In the genomic region with DNA sequence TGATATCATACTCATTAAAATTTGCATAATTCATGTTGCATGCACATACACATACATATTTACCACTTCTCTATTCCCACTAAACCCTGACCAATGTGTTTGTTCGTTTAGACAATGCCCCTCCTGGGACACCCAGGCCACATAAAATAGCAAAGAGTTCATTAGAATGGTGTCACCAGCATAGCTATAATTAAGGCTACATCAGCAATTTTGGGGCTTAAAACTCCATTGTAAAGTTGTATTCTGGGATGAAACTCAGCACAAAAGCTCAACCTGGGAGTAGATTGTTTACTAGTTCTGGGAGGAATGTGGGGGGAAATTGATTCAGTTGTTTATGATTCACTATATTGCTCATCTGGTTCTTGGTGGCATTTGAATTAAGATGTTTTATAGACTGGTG, we compare ENCODE assay signal across 39 cellular contexts.
"Had no signal": no experiment of that assay in that cellular context is flagged by ENCODE, and none has a peak within 500 bp of the region (broad histone marks: within the 10 kb centered on the region; RNA-seq: fewer than 3 reads in every experiment).

No MANE protein-coding gene starts in this region.

- H3K27ac Mint-ChIP-seq: activated naive CD4-positive, alpha-beta T cell treated with anti-CD3 and anti-CD28 coated beads for 36 hours; activated naive CD4-positive, alpha-beta T cell treated with anti-CD3 and anti-CD28 coated beads, Interleukin-2, amount 10 ng/mL, durations not matched to agents 7 days and 5 days; activated naive CD4-positive, alpha-beta T cell treated with anti-CD3 and anti-CD28 coated beads, Interleukin-2, amount 50 U/mL, for 24 hours; activated naive CD4-positive, alpha-beta T cell treated with anti-CD3 and anti-CD28 coated beads, Interleukin-2, amount 50 U/mL, for 72 hours; activated naive CD8-positive, alpha-beta T cell; activated naive CD8-positive, alpha-beta T cell treated with anti-CD3 and anti-CD28 coated beads for 36 hours; activated naive CD8-positive, alpha-beta T cell treated with anti-CD3 and anti-CD28 coated beads, Interleukin-2, amount 10 ng/mL, durations not matched to agents 7 days and 5 days; activated naive CD8-positive, alpha-beta T cell treated with anti-CD3 and anti-CD28 coated beads, Interleukin-2, amount 50 U/mL, for 24 hours; activated T-cell treated with anti-CD3 and anti-CD28 coated beads, Interleukin-2, amount 50 U/mL, for 24 hours; activated T-cell treated with anti-CD3 and anti-CD28 coated beads, Interleukin-2, amount 50 U/mL, for 72 hours; activated T-helper 1 cell treated with anti-CD3 and anti-CD28 coated beads, Interleukin-12 subunit alpha, Interleukin-12 subunit beta, Interleukin-2, Interleukin-4 antibody, amounts not matched to agents 30 ng/mL and 10 ng/mL and 1 ng/mL, durations not matched to agents 14 hours and 24 hours and 36 hours; activated T-helper 17 cell treated with anti-CD3 and anti-CD28 coated beads, Interleukin-2, amount 50 U/mL, for 72 hours; activated T-helper 2 cell treated with anti-CD3 and anti-CD28 coated beads, Interferon-gamma antibody, Interleukin-2, Interleukin-4, amounts not matched to agents 10 μg/mL and 5 μg/mL and 100 μg/mL, durations not matched to agents 14 hours and 24 hours and 36 hours; brain had no signal

- H3K27me3 ChIP-seq: adrenal gland, ascending aorta, body of pancreas, brain microvascular endothelial cell, breast epithelium, cardiac muscle cell had no signal

- H3K27me3 Mint-ChIP-seq: activated naive CD4-positive, alpha-beta T cell treated with anti-CD3 and anti-CD28 coated beads, Interleukin-2, amount 10 ng/mL, durations not matched to agents 7 days and 5 days; activated naive CD4-positive, alpha-beta T cell treated with anti-CD3 and anti-CD28 coated beads, Interleukin-2, amount 50 U/mL, for 24 hours; activated naive CD8-positive, alpha-beta T cell; activated naive CD8-positive, alpha-beta T cell treated with anti-CD3 and anti-CD28 coated beads for 36 hours; activated naive CD8-positive, alpha-beta T cell treated with anti-CD3 and anti-CD28 coated beads, Interleukin-2, amount 10 ng/mL, durations not matched to agents 7 days and 5 days; activated naive CD8-positive, alpha-beta T cell treated with anti-CD3 and anti-CD28 coated beads, Interleukin-2, amount 50 U/mL, for 24 hours; activated T-cell treated with anti-CD3 and anti-CD28 coated beads, Interleukin-2, amount 50 U/mL, for 24 hours; activated T-helper 17 cell treated with anti-CD3 and anti-CD28 coated beads, Interleukin-2, amount 50 U/mL, for 72 hours; central memory CD8-positive, alpha-beta T cell had no signal

- H3K36me3 ChIP-seq: adrenal gland, ascending aorta, brain microvascular endothelial cell, breast epithelium, cardiac muscle cell had no signal

- FAIRE-seq: astrocyte, bronchial epithelial cell had no signal

- H3K4me3 ChIP-seq: adrenal gland, ascending aorta, body of pancreas, breast epithelium, cardiac muscle cell had no signal

- H3K9me3 ChIP-seq: adrenal gland had no signal

- DNase-seq: activated effector memory CD4-positive, alpha-beta T cell treated with anti-CD3 and anti-CD28 coated beads, Interleukin-2, amount 50 U/mL, for 16 hours; activated effector memory CD4-positive, alpha-beta T cell treated with Interleukin-2 at 50 U/mL for 16 hours; activated gamma-delta T cell; activated gamma-delta T cell treated with Interleukin-2 at 50 U/mL for 16 hours; activated naive CD4-positive, alpha-beta T cell; activated naive CD4-positive, alpha-beta T cell treated with anti-CD3 and anti-CD28 coated beads for 36 hours; activated naive CD4-positive, alpha-beta T cell treated with anti-CD3 and anti-CD28 coated beads, Interleukin-2, amount 10 ng/mL, durations not matched to agents 7 days and 5 days; activated naive CD4-positive, alpha-beta T cell treated with anti-CD3 and anti-CD28 coated beads, Interleukin-2, amount 50 U/mL, for 16 hours; activated naive CD4-positive, alpha-beta T cell treated with Interleukin-2 at 50 U/mL for 16 hours; activated naive CD8-positive, alpha-beta T cell treated with anti-CD3 and anti-CD28 coated beads for 36 hours; activated naive CD8-positive, alpha-beta T cell treated with anti-CD3 and anti-CD28 coated beads, Interleukin-2, amount 10 ng/mL, durations not matched to agents 7 days and 5 days; activated naive CD8-positive, alpha-beta T cell treated with anti-CD3 and anti-CD28 coated beads, Interleukin-2, amount 50 U/mL, for 24 hours; activated T-cell treated with anti-CD3 and anti-CD28 coated beads, Interleukin-2, amount 50 U/mL, for 24 hours; activated T-cell treated with anti-CD3 and anti-CD28 coated beads, Interleukin-2, amount 50 U/mL, for 4 hours; activated T-cell treated with anti-CD3 and anti-CD28 coated beads, Interleukin-2, amount 50 U/mL, for 48 hours; activated T-cell treated with anti-CD3 and anti-CD28 coated beads, Interleukin-2, amount 50 U/mL, for 72 hours; adrenal gland; amniotic stem cell; amygdala; anterior cingulate cortex; aorta; body of pancreas; brain microvascular endothelial cell; caudate nucleus; central memory CD4-positive, alpha-beta T cell; cerebellar nuclear complex had no signal

- H3K36me3 Mint-ChIP-seq: activated naive CD4-positive, alpha-beta T cell treated with anti-CD3 and anti-CD28 coated beads, Interleukin-2, amount 10 ng/mL, durations not matched to agents 7 days and 5 days; brain had no signal

- ATAC-seq: activated naive CD4-positive, alpha-beta T cell treated with anti-CD3 and anti-CD28 coated beads, Interleukin-2, amount 50 U/mL, for 72 hours; activated naive CD8-positive, alpha-beta T cell treated with anti-CD3 and anti-CD28 coated beads, Interleukin-2, amount 50 U/mL, for 24 hours; activated T-cell treated with anti-CD3 and anti-CD28 coated beads, Interleukin-2, amount 50 U/mL, for 4 hours; activated T-cell treated with anti-CD3 and anti-CD28 coated beads, Interleukin-2, amount 50 U/mL, for 72 hours; activated T-helper 17 cell treated with anti-CD3 and anti-CD28 coated beads, Interleukin-2, amount 50 U/mL, for 72 hours; body of pancreas had no signal

- H3K4me1 ChIP-seq: adrenal gland, ascending aorta, body of pancreas, breast epithelium had no signal

- H3K27ac ChIP-seq: adrenal gland, ascending aorta, body of pancreas, brain microvascular endothelial cell, breast epithelium, cardiac muscle cell had no signal

- H3K4me1 Mint-ChIP-seq: activated naive CD4-positive, alpha-beta T cell treated with anti-CD3 and anti-CD28 coated beads, Interleukin-2, amount 10 ng/mL, durations not matched to agents 7 days and 5 days; activated naive CD4-positive, alpha-beta T cell treated with anti-CD3 and anti-CD28 coated beads, Interleukin-2, amount 50 U/mL, for 24 hours; activated naive CD8-positive, alpha-beta T cell treated with anti-CD3 and anti-CD28 coated beads for 36 hours; activated naive CD8-positive, alpha-beta T cell treated with anti-CD3 and anti-CD28 coated beads, Interleukin-2, amount 10 ng/mL, durations not matched to agents 7 days and 5 days; activated naive CD8-positive, alpha-beta T cell treated with anti-CD3 and anti-CD28 coated beads, Interleukin-2, amount 50 U/mL, for 24 hours; activated T-helper 17 cell treated with anti-CD3 and anti-CD28 coated beads, Interleukin-2, amount 50 U/mL, for 72 hours; brain; central memory CD8-positive, alpha-beta T cell had no signal

- H3K4me3 Mint-ChIP-seq: activated naive CD4-positive, alpha-beta T cell treated with anti-CD3 and anti-CD28 coated beads for 36 hours; activated naive CD4-positive, alpha-beta T cell treated with anti-CD3 and anti-CD28 coated beads, Interleukin-2, amount 10 ng/mL, durations not matched to agents 7 days and 5 days; activated naive CD4-positive, alpha-beta T cell treated with anti-CD3 and anti-CD28 coated beads, Interleukin-2, amount 50 U/mL, for 24 hours; activated naive CD8-positive, alpha-beta T cell; activated naive CD8-positive, alpha-beta T cell treated with anti-CD3 and anti-CD28 coated beads for 36 hours; activated naive CD8-positive, alpha-beta T cell treated with anti-CD3 and anti-CD28 coated beads, Interleukin-2, amount 10 ng/mL, durations not matched to agents 7 days and 5 days; activated naive CD8-positive, alpha-beta T cell treated with anti-CD3 and anti-CD28 coated beads, Interleukin-2, amount 50 U/mL, for 24 hours; activated T-cell treated with anti-CD3 and anti-CD28 coated beads, Interleukin-2, amount 50 U/mL, for 24 hours; activated T-cell treated with anti-CD3 and anti-CD28 coated beads, Interleukin-2, amount 50 U/mL, for 4 hours; activated T-cell treated with anti-CD3 and anti-CD28 coated beads, Interleukin-2, amount 50 U/mL, for 72 hours; activated T-helper 1 cell treated with anti-CD3 and anti-CD28 coated beads, Interleukin-12 subunit alpha, Interleukin-12 subunit beta, Interleukin-2, Interleukin-4 antibody, amounts not matched to agents 30 ng/mL and 10 ng/mL and 1 ng/mL, durations not matched to agents 14 hours and 24 hours and 36 hours; activated T-helper 17 cell treated with anti-CD3 and anti-CD28 coated beads, Interleukin-2, amount 50 U/mL, for 72 hours; brain; central memory CD8-positive, alpha-beta T cell had no signal
